ENCODE assay signal across 1 cellular context in the genomic region with DNA sequence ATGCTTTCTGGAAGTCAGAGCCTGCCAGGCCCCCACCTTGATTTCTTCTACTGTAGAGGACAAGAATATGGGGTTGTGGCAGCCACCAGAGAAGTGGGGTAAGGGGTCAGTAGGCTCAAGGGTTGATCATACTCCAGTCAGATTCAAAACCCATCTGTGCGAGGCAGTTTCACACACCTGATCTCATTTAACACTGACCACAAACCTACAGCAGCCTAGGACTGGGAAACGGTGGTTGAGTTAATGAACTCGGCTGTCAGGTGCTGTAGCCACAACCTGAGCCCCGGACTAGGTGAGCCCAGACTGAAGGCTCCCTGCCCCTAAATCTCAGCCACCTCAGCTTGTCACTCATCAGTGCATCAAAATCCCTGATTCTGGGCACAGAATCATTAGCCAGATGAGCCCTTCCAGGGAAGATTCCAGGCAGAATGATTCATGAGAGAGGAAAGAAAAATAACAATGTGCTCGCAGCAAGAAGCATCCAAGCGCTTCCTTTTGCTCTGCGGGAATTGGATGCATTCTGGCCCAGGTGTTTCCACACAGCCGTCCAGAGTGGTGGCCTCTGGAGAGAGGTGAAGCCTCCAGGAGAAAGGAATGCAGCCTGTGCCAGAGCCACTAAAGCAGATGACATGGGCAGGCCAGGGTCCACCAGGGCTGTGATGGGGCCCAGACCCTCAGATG.
TF ChIP-seq lines count a peak whose summit lies in the region.

No MANE protein-coding gene starts in this region.

TF ChIP-seq in SK-N-SH, 30 proteins besides CTCF, POLR2A, EP300 and RAD21 (continued from another document):
- TF ChIP-seq, protein P1, sequence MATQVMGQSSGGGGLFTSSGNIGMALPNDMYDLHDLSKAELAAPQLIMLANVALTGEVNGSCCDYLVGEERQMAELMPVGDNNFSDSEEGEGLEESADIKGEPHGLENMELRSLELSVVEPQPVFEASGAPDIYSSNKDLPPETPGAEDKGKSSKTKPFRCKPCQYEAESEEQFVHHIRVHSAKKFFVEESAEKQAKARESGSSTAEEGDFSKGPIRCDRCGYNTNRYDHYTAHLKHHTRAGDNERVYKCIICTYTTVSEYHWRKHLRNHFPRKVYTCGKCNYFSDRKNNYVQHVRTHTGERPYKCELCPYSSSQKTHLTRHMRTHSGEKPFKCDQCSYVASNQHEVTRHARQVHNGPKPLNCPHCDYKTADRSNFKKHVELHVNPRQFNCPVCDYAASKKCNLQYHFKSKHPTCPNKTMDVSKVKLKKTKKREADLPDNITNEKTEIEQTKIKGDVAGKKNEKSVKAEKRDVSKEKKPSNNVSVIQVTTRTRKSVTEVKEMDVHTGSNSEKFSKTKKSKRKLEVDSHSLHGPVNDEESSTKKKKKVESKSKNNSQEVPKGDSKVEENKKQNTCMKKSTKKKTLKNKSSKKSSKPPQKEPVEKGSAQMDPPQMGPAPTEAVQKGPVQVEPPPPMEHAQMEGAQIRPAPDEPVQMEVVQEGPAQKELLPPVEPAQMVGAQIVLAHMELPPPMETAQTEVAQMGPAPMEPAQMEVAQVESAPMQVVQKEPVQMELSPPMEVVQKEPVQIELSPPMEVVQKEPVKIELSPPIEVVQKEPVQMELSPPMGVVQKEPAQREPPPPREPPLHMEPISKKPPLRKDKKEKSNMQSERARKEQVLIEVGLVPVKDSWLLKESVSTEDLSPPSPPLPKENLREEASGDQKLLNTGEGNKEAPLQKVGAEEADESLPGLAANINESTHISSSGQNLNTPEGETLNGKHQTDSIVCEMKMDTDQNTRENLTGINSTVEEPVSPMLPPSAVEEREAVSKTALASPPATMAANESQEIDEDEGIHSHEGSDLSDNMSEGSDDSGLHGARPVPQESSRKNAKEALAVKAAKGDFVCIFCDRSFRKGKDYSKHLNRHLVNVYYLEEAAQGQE (IDR thresholded peaks at IDR 0.05; ENCODE audit: low read depth, low read length): no peak
- TF ChIP-seq POLR2AphosphoS5 (IDR thresholded peaks at IDR 0.05; ENCODE audit: low read depth, low read length): no peak
- no peak for TF ChIP-seq FOXJ3 (CRISPR knock-in tag; IDR thresholded peaks at IDR 0.05)
